ENCODE assay signal across 9 cellular contexts in the genomic region with DNA sequence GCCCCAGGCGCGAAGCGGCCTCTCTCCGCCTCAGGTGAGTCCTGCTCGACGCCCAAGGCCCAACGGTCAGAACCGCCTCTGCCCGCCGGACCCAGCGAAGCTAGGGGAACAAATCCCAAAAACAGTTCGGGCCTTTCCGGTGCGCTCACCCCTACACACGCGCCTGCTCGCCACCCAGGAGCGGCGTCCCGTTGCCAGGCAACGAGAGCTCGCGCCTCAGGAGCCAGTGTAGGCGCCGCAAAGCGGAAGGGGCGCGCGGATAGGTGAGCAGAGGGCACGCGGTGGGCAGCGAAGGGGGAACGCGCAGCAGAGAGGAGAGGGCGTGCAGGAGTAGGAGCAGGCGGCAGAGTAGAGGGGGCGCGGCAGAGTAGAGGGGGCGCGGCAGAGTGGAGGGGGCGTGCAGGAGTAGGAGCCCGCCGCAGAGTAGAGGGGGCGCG. TPM values are rescaled to one million over a fixed set of nuclear protein-coding genes. Genes with fewer than 3 reads are reported as not detected.
DNase-seq lines count a peak whose midpoint lies in the region; ATAC-seq, FAIRE-seq and TF ChIP-seq lines count a peak whose summit lies in the region.
"Had no signal": no experiment of that assay in that cellular context is flagged by ENCODE, and none has a peak within 500 bp of the region (broad histone marks: within the 10 kb centered on the region; RNA-seq: fewer than 3 reads in every experiment).

TSS of gene DYDC1 (minus strand) at position 193 of the 437 bp plus-strand sequence. CDS start 4,154 bp downstream, outside the sequence.
TSS of gene DYDC2 (plus strand) at position 219 of the 437 bp plus-strand sequence. CDS start 5,663 bp downstream, outside the sequence.

- TF ChIP-seq CTCF in glutamatergic neuron (IDR thresholded peaks at IDR 0.05; ENCODE audit: partially characterized antibody, unreplicated experiment) (no peak), parathyroid adenoma (IDR thresholded peaks at IDR 0.05) (no peak)

- peak; percentile 25 for DNase-seq in NCI-H1436 treated with DMSO at 0.1 percent for 48 hours (lab: John Stamatoyannopoulos, UW)
- peak; percentile 69 for DNase-seq in activated T-cell treated with anti-CD3 and anti-CD28 coated beads, Interleukin-2, amount 50 U/mL, for 24 hours
- DNase-seq in glutamatergic neuron, result peak; percentile 80
- DNase-seq in GM12892 (ENCODE audit: insufficient read length), result no peak

- H3K27ac Mint-ChIP-seq in activated T-cell treated with anti-CD3 and anti-CD28 coated beads, Interleukin-2, amount 50 U/mL, for 24 hours, result no peak within 1 kb of the TSS
- peak within 1 kb of the TSS; percentile 84 for H3K27ac Mint-ChIP-seq in glutamatergic neuron (ENCODE audit: unreplicated experiment)

- TF ChIP-seq POLR2A in GM12892 (IDR thresholded peaks at IDR 0.05; ENCODE audit: low read depth, low read length), result no peak

- H3K27ac ChIP-seq in BLaER1 treated with 17β-estradiol and CSF1 and Interleukin-3, amounts not matched to agents 10 nM and 100 nM, result peak within 1 kb of the TSS in 4 of 11 experiments; percentile 21 to 44 (median 29); a peak in 3 of 22 replicates
- H3K27ac ChIP-seq in parathyroid adenoma, result no peak within 1 kb of the TSS

- H4K20me1 ChIP-seq in BLaER1 treated with 17β-estradiol and CSF1 and Interleukin-3, amounts not matched to agents 10 nM and 100 nM, result no peaks in the 10 kb centered on the region

- H2AFZ ChIP-seq in parathyroid adenoma, result peak within 1 kb of the TSS; percentile 86

- no peaks in the 10 kb centered on the region for H3K36me3 Mint-ChIP-seq in activated T-cell treated with anti-CD3 and anti-CD28 coated beads, Interleukin-2, amount 50 U/mL, for 24 hours (ENCODE audit: low read depth)
- peaks cover 6% of the 10 kb centered on the region for H3K36me3 Mint-ChIP-seq in glutamatergic neuron (ENCODE audit: unreplicated experiment)

- no peaks in the 10 kb centered on the region for H3K9me3 Mint-ChIP-seq in activated T-cell treated with anti-CD3 and anti-CD28 coated beads, Interleukin-2, amount 50 U/mL, for 24 hours
- H3K9me3 Mint-ChIP-seq in glutamatergic neuron (ENCODE audit: unreplicated experiment), result peaks cover 2% of the 10 kb centered on the region

- ATAC-seq in GM21360 (IDR thresholded peaks at IDR 0.05; ENCODE audit: unreplicated experiment), result peak; percentile 83
- no peak for ATAC-seq in GM19324 (IDR thresholded peaks at IDR 0.05; ENCODE audit: low FRiP score, unreplicated experiment)

- H3K27me3 ChIP-seq in BLaER1 treated with 17β-estradiol and CSF1 and Interleukin-3, amounts not matched to agents 10 nM and 100 nM, result peaks cover 23 to 30% (median 28%) of the 10 kb centered on the region in 11 experiments
- H3K27me3 ChIP-seq in parathyroid adenoma (ENCODE audit: control insufficient read depth, insufficient read depth, low read length), result no peaks in the 10 kb centered on the region

- H3K36me3 ChIP-seq in BLaER1 treated with 17β-estradiol and CSF1 and Interleukin-3, amounts not matched to agents 10 nM and 100 nM, result no peaks in the 10 kb centered on the region
- no peaks in the 10 kb centered on the region for H3K36me3 ChIP-seq in parathyroid adenoma (ENCODE audit: control insufficient read depth, insufficient read depth, low read length)

- peak within 1 kb of the TSS; percentile 80 to 98 (median 95) for H3K4me2 ChIP-seq in BLaER1 treated with 17β-estradiol and CSF1 and Interleukin-3, amounts not matched to agents 10 nM and 100 nM
- peak within 1 kb of the TSS; percentile 71 for H3K4me2 ChIP-seq in parathyroid adenoma (ENCODE audit: low read length)

- peaks cover 11% of the 10 kb centered on the region for H3K4me1 Mint-ChIP-seq in activated T-cell treated with anti-CD3 and anti-CD28 coated beads, Interleukin-2, amount 50 U/mL, for 24 hours (ENCODE audit: low read depth)
- no peaks in the 10 kb centered on the region for H3K4me1 Mint-ChIP-seq in glutamatergic neuron (ENCODE audit: low read depth, unreplicated experiment)

- no peak for FAIRE-seq in GM12892 (lab: Jason Lieb, UNC)

- H3K4me3 Mint-ChIP-seq in activated T-cell treated with anti-CD3 and anti-CD28 coated beads, Interleukin-2, amount 50 U/mL, for 24 hours, result peak within 1 kb of the TSS; percentile 67
- H3K4me3 Mint-ChIP-seq in glutamatergic neuron (ENCODE audit: unreplicated experiment), result peak within 1 kb of the TSS; percentile 91

- peaks cover 5 to 23% (median 15%) of the 10 kb centered on the region in 11 experiments; a peak in 18 of 22 replicates for H3K9me3 ChIP-seq in BLaER1 treated with 17β-estradiol and CSF1 and Interleukin-3, amounts not matched to agents 10 nM and 100 nM (replicated peaks in 1 of 11)
- H3K9me3 ChIP-seq in parathyroid adenoma (ENCODE audit: control insufficient read depth, low read length), result no peaks in the 10 kb centered on the region

- no peaks in the 10 kb centered on the region for H3K79me2 ChIP-seq in parathyroid adenoma

- H3K9ac ChIP-seq in BLaER1 treated with 17β-estradiol and CSF1 and Interleukin-3, amounts not matched to agents 10 nM and 100 nM, result peak within 1 kb of the TSS; percentile 24 to 68 (median 54); a peak in 19 of 22 replicates
- H3K9ac ChIP-seq in parathyroid adenoma, result no peak within 1 kb of the TSS

- H3K4me1 ChIP-seq in BLaER1 treated with 17β-estradiol and CSF1 and Interleukin-3, amounts not matched to agents 10 nM and 100 nM, result peaks cover under 1 to 22% (median 17%) of the 10 kb centered on the region in 10 experiments; a peak in 19 of 20 replicates
- H3K4me1 ChIP-seq in parathyroid adenoma, result no peaks in the 10 kb centered on the region

- peak within 1 kb of the TSS; percentile 48 to 71 (median 62) for H3K4me3 ChIP-seq in BLaER1 treated with 17β-estradiol and CSF1 and Interleukin-3, amounts not matched to agents 10 nM and 100 nM
- peak within 1 kb of the TSS; percentile 40 for H3K4me3 ChIP-seq in parathyroid adenoma (ENCODE audit: low read depth, low read length)

- H3K27me3 Mint-ChIP-seq in activated T-cell treated with anti-CD3 and anti-CD28 coated beads, Interleukin-2, amount 50 U/mL, for 24 hours, result peaks cover 32% of the 10 kb centered on the region
- peaks cover 6% of the 10 kb centered on the region for H3K27me3 Mint-ChIP-seq in glutamatergic neuron (ENCODE audit: unreplicated experiment)

RNA-seq across cellular contexts. Expression of gene DYDC1, which starts in this region (rescaled TPM):
- not detected for total RNA-seq in glutamatergic neuron (ENCODE audit: unreplicated experiment)
- polyA plus RNA-seq in GM12892 (2012; ENCODE audit: missing spikeins), result not detected
- total RNA-seq: dermis microvascular lymphatic vessel endothelial cell had no signal

RNA-seq across cellular contexts. Expression of gene DYDC2, which starts in this region (rescaled TPM):
- total RNA-seq in glutamatergic neuron (ENCODE audit: unreplicated experiment), result not detected
- polyA plus RNA-seq in GM12892 (2012; ENCODE audit: missing spikeins), result not detected

Comparison
In these comparisons a context has a peak if more than half of its experiments do, and no peak if none do; other contexts are left out.
1. Peak in DNase-seq in glutamatergic neuron; RNA of the genes that start here not detected or under 1 TPM.